In the genomic region with DNA sequence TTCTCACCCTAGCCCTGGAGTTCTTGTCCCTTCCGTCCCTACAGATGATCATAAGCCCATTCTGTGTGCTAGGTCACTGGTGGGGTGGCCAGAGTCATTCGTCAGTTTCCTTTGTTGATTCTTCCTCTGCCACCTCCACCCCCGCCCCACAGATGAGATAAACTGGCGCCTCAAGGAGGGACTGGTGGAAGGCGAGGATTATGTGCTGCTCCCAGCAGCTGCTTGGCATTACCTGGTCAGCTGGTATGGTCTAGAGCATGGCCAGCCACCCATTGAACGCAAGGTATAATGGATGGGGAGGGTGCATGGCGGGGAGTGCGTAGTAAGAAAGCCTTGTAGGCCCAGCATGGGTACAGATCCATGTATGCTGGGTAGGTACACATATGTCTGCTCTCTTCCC, we compare ENCODE assay signal across 25 cellular contexts.
"Had no signal": no experiment of that assay in that cellular context is flagged by ENCODE, and none has a peak within 500 bp of the region (broad histone marks: within the 10 kb centered on the region; RNA-seq: fewer than 3 reads in every experiment).

No MANE protein-coding gene starts in this region.

- FAIRE-seq: K562 had no signal

- H3K9me3 Mint-ChIP-seq: activated T-cell treated with anti-CD3 and anti-CD28 coated beads, Interleukin-2, amount 50 U/mL, for 72 hours; activated T-helper 2 cell treated with anti-CD3 and anti-CD28 coated beads, Interferon-gamma antibody, Interleukin-2, Interleukin-4, amounts not matched to agents 10 μg/mL and 5 μg/mL and 100 μg/mL, durations not matched to agents 14 hours and 24 hours and 36 hours; brain had no signal

- DNase-seq: activated CD4-positive, alpha-beta T cell treated with anti-CD3 and anti-CD28 coated beads for 36 hours; activated CD4-positive, alpha-beta T cell treated with anti-CD3 and anti-CD28 coated beads, Interleukin-2, amount 50 U/mL, for 1 hour; activated CD8-positive, alpha-beta memory T cell treated with anti-CD3 and anti-CD28 coated beads, Interleukin-2, amount 10 ng/mL, durations not matched to agents 7 days and 5 days; activated CD8-positive, alpha-beta T cell treated with anti-CD3 and anti-CD28 coated beads, Interleukin-2, amount 10 ng/mL, durations not matched to agents 7 days and 5 days; activated gamma-delta T cell treated with Interleukin-2 at 50 U/mL for 16 hours; activated naive CD4-positive, alpha-beta T cell treated with anti-CD3 and anti-CD28 coated beads, Interleukin-2, amount 50 U/mL, for 16 hours; activated T-cell treated with anti-CD3 and anti-CD28 coated beads, Interleukin-2, amount 50 U/mL, for 72 hours; amygdala; cerebellar nuclear complex; Karpas-422; NCI-H1105 treated with DMSO at 0.1 percent for 48 hours; NCI-H1436 treated with DMSO at 0.1 percent for 48 hours; NCI-H187; NCI-H2081; NCI-H510A treated with DMSO at 0.1 percent for 48 hours; NCI-H69; NK-92 treated with Interleukin-12 subunit alpha and Interleukin-12 subunit beta, amount 100 ng/mL, for 24 hours; OCI-M1; RPMI8226; T-helper 1 cell had no signal

- H3K27me3 Mint-ChIP-seq: activated CD4-positive, alpha-beta T cell treated with anti-CD3 and anti-CD28 coated beads for 36 hours; activated CD8-positive, alpha-beta memory T cell treated with anti-CD3 and anti-CD28 coated beads, Interleukin-2, amount 10 ng/mL, durations not matched to agents 7 days and 5 days had no signal

- H3K27me3 ChIP-seq: cardiac muscle cell had no signal

- H3K4me3 ChIP-seq: cardiac muscle cell, K562, SK-N-MC had no signal

- H3K4me3 Mint-ChIP-seq: activated CD4-positive, alpha-beta T cell treated with anti-CD3 and anti-CD28 coated beads for 36 hours; activated CD8-positive, alpha-beta memory T cell treated with anti-CD3 and anti-CD28 coated beads, Interleukin-2, amount 10 ng/mL, durations not matched to agents 7 days and 5 days; activated CD8-positive, alpha-beta T cell treated with anti-CD3 and anti-CD28 coated beads, Interleukin-2, amount 10 ng/mL, durations not matched to agents 7 days and 5 days; activated T-cell treated with anti-CD3 and anti-CD28 coated beads, Interleukin-2, amount 50 U/mL, for 72 hours had no signal

- H3K27ac Mint-ChIP-seq: activated CD4-positive, alpha-beta T cell treated with anti-CD3 and anti-CD28 coated beads for 36 hours; activated CD8-positive, alpha-beta memory T cell treated with anti-CD3 and anti-CD28 coated beads, Interleukin-2, amount 10 ng/mL, durations not matched to agents 7 days and 5 days; activated CD8-positive, alpha-beta T cell treated with anti-CD3 and anti-CD28 coated beads, Interleukin-2, amount 10 ng/mL, durations not matched to agents 7 days and 5 days; activated T-helper 2 cell treated with anti-CD3 and anti-CD28 coated beads, Interferon-gamma antibody, Interleukin-2, Interleukin-4, amounts not matched to agents 10 μg/mL and 5 μg/mL and 100 μg/mL, durations not matched to agents 14 hours and 24 hours and 36 hours had no signal
